In the genomic region with DNA sequence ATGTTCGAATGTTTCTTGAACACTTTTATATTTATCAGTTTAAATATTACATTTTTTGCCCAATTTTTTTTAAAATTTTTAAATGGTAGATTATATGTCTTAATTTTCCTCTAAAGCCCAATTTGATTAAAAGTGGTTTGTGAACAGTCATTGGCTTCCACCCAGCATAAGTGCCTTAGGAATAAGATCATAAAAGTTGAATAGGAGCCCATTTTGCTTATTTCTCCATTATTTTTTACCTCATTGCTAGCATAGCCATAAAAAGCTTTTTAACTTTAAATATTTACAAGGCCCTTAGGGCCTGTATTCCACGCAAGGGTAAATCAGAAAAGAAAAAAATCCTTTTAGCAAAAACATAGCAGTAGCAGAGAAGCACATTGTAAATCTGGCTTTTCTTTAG, we compare ENCODE assay signal across 23 cellular contexts.
"Had no signal": no experiment of that assay in that cellular context is flagged by ENCODE, and none has a peak within 500 bp of the region (broad histone marks: within the 10 kb centered on the region; RNA-seq: fewer than 3 reads in every experiment).

No MANE protein-coding gene starts in this region.

- DNase-seq: activated CD4-positive, alpha-beta memory T cell treated with anti-CD3 and anti-CD28 coated beads for 36 hours; activated CD4-positive, alpha-beta T cell treated with anti-CD3 and anti-CD28 coated beads, Interleukin-2, amount 10 ng/mL, durations not matched to agents 7 days and 5 days; activated CD4-positive, CD25-positive, alpha-beta regulatory T cell; activated CD8-positive, alpha-beta memory T cell treated with anti-CD3 and anti-CD28 coated beads for 24 hours; activated effector memory CD4-positive, alpha-beta T cell treated with anti-CD3 and anti-CD28 coated beads, Interleukin-2, amount 50 U/mL, for 16 hours; activated naive CD4-positive, alpha-beta T cell treated with anti-CD3 and anti-CD28 coated beads for 36 hours; activated T-cell treated with anti-CD3 and anti-CD28 coated beads, Interleukin-2, amount 50 U/mL, for 4 hours; brain microvascular endothelial cell; KG1; MV-4-11; NCI-H1105; NCI-H1436; NCI-H1694 treated with DMSO at 0.1 percent for 48 hours; NCI-H2081 treated with DMSO at 0.1 percent for 48 hours; NCI-H446; PC-3; SHP77; T-cell; T-helper 2 cell; T1000 had no signal

- H3K27me3 ChIP-seq: brain microvascular endothelial cell, cardiac muscle cell, SJSA1 had no signal

- H3K4me1 ChIP-seq: SJSA1 had no signal

- H3K4me1 Mint-ChIP-seq: activated CD4-positive, alpha-beta T cell treated with anti-CD3 and anti-CD28 coated beads, Interleukin-2, amount 10 ng/mL, durations not matched to agents 7 days and 5 days had no signal

- H3K27ac ChIP-seq: brain microvascular endothelial cell, cardiac muscle cell, SJSA1 had no signal

- H3K27me3 Mint-ChIP-seq: activated CD4-positive, alpha-beta memory T cell treated with anti-CD3 and anti-CD28 coated beads for 36 hours; activated CD4-positive, alpha-beta T cell treated with anti-CD3 and anti-CD28 coated beads, Interleukin-2, amount 10 ng/mL, durations not matched to agents 7 days and 5 days; activated naive CD8-positive, alpha-beta T cell; T-cell had no signal

- H3K27ac Mint-ChIP-seq: activated CD4-positive, alpha-beta T cell treated with anti-CD3 and anti-CD28 coated beads, Interleukin-2, amount 10 ng/mL, durations not matched to agents 7 days and 5 days; activated naive CD4-positive, alpha-beta T cell treated with anti-CD3 and anti-CD28 coated beads for 36 hours; T-cell had no signal

- H3K9me3 Mint-ChIP-seq: activated CD4-positive, alpha-beta memory T cell treated with anti-CD3 and anti-CD28 coated beads for 36 hours; activated CD4-positive, alpha-beta T cell treated with anti-CD3 and anti-CD28 coated beads, Interleukin-2, amount 10 ng/mL, durations not matched to agents 7 days and 5 days; activated naive CD4-positive, alpha-beta T cell treated with anti-CD3 and anti-CD28 coated beads for 36 hours; activated T-cell treated with anti-CD3 and anti-CD28 coated beads, Interleukin-2, amount 50 U/mL, for 4 hours; T-cell had no signal

- H3K4me3 ChIP-seq: cardiac muscle cell, SJSA1 had no signal

- H3K4me3 Mint-ChIP-seq: activated CD4-positive, alpha-beta memory T cell treated with anti-CD3 and anti-CD28 coated beads for 36 hours; activated CD4-positive, alpha-beta T cell treated with anti-CD3 and anti-CD28 coated beads, Interleukin-2, amount 10 ng/mL, durations not matched to agents 7 days and 5 days; activated naive CD4-positive, alpha-beta T cell treated with anti-CD3 and anti-CD28 coated beads for 36 hours; activated naive CD8-positive, alpha-beta T cell; activated T-cell treated with anti-CD3 and anti-CD28 coated beads, Interleukin-2, amount 50 U/mL, for 4 hours; T-cell had no signal

- H3K9me3 ChIP-seq: SJSA1 had no signal
